Comparison of ENCODE assay signal across 28 cellular contexts in genomic region chr3:34175636-34176186, GRCh38.
A peak's percentile ranks its signal among the peaks of the same experiment; 100 is the strongest.
DNase-seq lines count a peak whose midpoint lies in the region; ATAC-seq and TF ChIP-seq lines count a peak whose summit lies in the region.
"Had no signal": no experiment of that assay in that cellular context is flagged by ENCODE, and none has a peak within 500 bp of the region (broad histone marks: within the 10 kb centered on the region; RNA-seq: fewer than 3 reads in every experiment).

No MANE protein-coding gene starts in this region.

- intact Hi-C loops in head of caudate nucleus (cut with DNase I) (no loop called here), left cardiac atrium (cut with DNase I) (no loop called here), right cardiac atrium (cut with DNase I) (no loop called here)

- H3K9me2 ChIP-seq in hepatocyte (replicated peaks; ENCODE audit: insufficient read depth): no peaks in the 10 kb centered on the region

- peaks cover 5% of the 10 kb centered on the region for H3K4me1 ChIP-seq in hepatocyte (ENCODE audit: insufficient read depth)
- no peaks in the 10 kb centered on the region for H3K4me1 ChIP-seq in right cardiac atrium (ENCODE audit: control insufficient read depth, insufficient read depth, low read length)
- H3K4me1 ChIP-seq: A549, gastrocnemius medialis, left ventricle myocardium inferior, parathyroid adenoma, suprapubic skin had no signal

- H3K27me3 ChIP-seq in hepatocyte (no peaks in the 10 kb centered on the region), right cardiac atrium (ENCODE audit: control insufficient read depth, insufficient read depth) (no peaks in the 10 kb centered on the region)
- H3K27me3 ChIP-seq: gastrocnemius medialis, suprapubic skin had no signal

- H3K4me3 ChIP-seq in hepatocyte (no peak overlapping the region), right cardiac atrium (ENCODE audit: low read length) (no peak overlapping the region)
- H3K4me3 ChIP-seq: A549, gastrocnemius medialis, left ventricle myocardium inferior, skin epidermis, suprapubic skin had no signal

- H3K4me2 ChIP-seq in hepatocyte: peak overlapping the region; percentile 11
- H3K4me2 ChIP-seq: A549 had no signal

- no peak overlapping the region for H2AFZ ChIP-seq in hepatocyte
- H2AFZ ChIP-seq: parathyroid adenoma had no signal

- no peaks in the 10 kb centered on the region for H3K36me3 ChIP-seq in hepatocyte (replicated peaks; ENCODE audit: insufficient read depth, low read depth)
- H3K36me3 ChIP-seq: gastrocnemius medialis, left ventricle myocardium inferior, suprapubic skin had no signal

- 66% methylated on average over 2 of the region's 2 CpGs for WGBS in hepatocyte (ENCODE audit: low lambda C conversion rate, missing lambda C conversion rate)
- 83% methylated on average over 2 of the region's 2 CpGs for WGBS in right cardiac atrium

- ATAC-seq in left cardiac atrium (no peak), right cardiac atrium (no peak)
- ATAC-seq: A549, gastrocnemius medialis, HCT116, PC-3 had no signal

- peak overlapping the region; percentile 68 for H3K27ac ChIP-seq in hepatocyte
- H3K27ac ChIP-seq in right cardiac atrium (ENCODE audit: low read length): no peak overlapping the region
- H3K27ac ChIP-seq: A549, gastrocnemius medialis, left ventricle myocardium inferior, parathyroid adenoma, skin epidermis, suprapubic skin had no signal

- DNase-seq in NCI-H510A treated with DMSO at 0.1 percent for 48 hours (lab: John Stamatoyannopoulos, UW) (peak; percentile 67), NCI-H510A (lab: John Stamatoyannopoulos, UW) (no peak), NCI-H345 (lab: John Stamatoyannopoulos, UW) (peak; percentile 27), hepatocyte (ENCODE audit: low spot score) (peak; percentile 12), head of caudate nucleus (no peak), left cardiac atrium (no peak), KG1 (lab: John Stamatoyannopoulos, UW) (no peak), right cardiac atrium (no peak)
- DNase-seq: activated CD4-positive, CD25-positive, alpha-beta regulatory T cell; activated effector memory CD4-positive, alpha-beta T cell treated with anti-CD3 and anti-CD28 coated beads, Interleukin-2, amount 50 U/mL, for 16 hours; activated T-cell treated with anti-CD3 and anti-CD28 coated beads, Interleukin-2, amount 50 U/mL, for 24 hours; AML-193; CD4-positive, alpha-beta T cell; gastrocnemius medialis; left ventricle myocardium inferior; mesenchymal stem cell; NCI-H1930; NCI-H446; NK-92 treated with Interleukin-12 subunit alpha and Interleukin-12 subunit beta, amount 100 ng/mL, for 24 hours; PC-3; retina; stimulated activated naive CD4-positive, alpha-beta T cell; T-helper 1 cell had no signal

- no peaks in the 10 kb centered on the region for H3K79me2 ChIP-seq in hepatocyte
- H3K79me2 ChIP-seq: parathyroid adenoma had no signal

- TF ChIP-seq CTCF in hepatocyte (IDR thresholded peaks at IDR 0.05; ENCODE audit: poor library complexity): no peak

- H3K9me3 ChIP-seq in hepatocyte (ENCODE audit: low read depth) (no peaks in the 10 kb centered on the region), right cardiac atrium (ENCODE audit: control insufficient read depth, low read length) (no peaks in the 10 kb centered on the region)
- H3K9me3 ChIP-seq: A549, gastrocnemius medialis, suprapubic skin had no signal

- no peaks in the 10 kb centered on the region for H4K20me1 ChIP-seq in hepatocyte (ENCODE audit: insufficient read depth, poor library complexity, severe bottlenecking)

Comparison
In these comparisons a context has a peak if more than half of its experiments do, and no peak if none do; other contexts are left out.
1. DNase-seq: peak in NCI-H510A treated with DMSO at 0.1 percent for 48 hours (single experiment), NCI-H345 (single experiment) and hepatocyte (single experiment); none in NCI-H510A (single experiment), head of caudate nucleus (0 of 42), left cardiac atrium (single experiment), KG1 (single experiment) and right cardiac atrium (0 of 3).